ENCODE assay signal across 2 cellular contexts in the genomic region with DNA sequence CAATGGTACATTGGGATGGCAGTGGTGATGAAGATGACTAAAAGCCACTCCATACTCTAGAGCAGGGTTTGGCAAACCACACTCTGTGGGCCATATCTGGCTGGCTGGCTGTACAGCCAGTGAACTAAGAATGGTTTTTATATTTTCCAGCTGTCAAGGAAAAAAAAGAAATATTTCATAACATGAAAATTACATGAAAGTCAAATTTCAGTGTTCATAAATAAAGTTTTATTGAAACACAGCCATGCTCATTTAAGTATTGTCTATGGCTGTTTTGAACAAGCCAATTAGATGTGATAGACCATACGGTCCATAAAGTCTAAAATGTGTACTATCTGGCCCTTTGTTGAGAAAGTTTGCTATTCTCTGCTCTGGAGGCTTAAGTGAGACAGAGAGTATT.
A peak's percentile ranks its signal among the peaks of the same experiment; 100 is the strongest.
TF ChIP-seq lines count a peak whose summit lies in the region.

No MANE protein-coding gene starts in this region.

TF ChIP-seq in IMR-90, 13 proteins besides CTCF, POLR2A, EP300 and RAD21:
- TF ChIP-seq BHLHE40 (IDR thresholded peaks at IDR 0.05; ENCODE audit: low read depth, low read length): no peak
- TF ChIP-seq SMC3 (IDR thresholded peaks at IDR 0.05; ENCODE audit: low read depth, low read length): no peak
- no peak for TF ChIP-seq RCOR1 (IDR thresholded peaks at IDR 0.05; ENCODE audit: insufficient replicate concordance, low read length)
- TF ChIP-seq, protein P1, sequence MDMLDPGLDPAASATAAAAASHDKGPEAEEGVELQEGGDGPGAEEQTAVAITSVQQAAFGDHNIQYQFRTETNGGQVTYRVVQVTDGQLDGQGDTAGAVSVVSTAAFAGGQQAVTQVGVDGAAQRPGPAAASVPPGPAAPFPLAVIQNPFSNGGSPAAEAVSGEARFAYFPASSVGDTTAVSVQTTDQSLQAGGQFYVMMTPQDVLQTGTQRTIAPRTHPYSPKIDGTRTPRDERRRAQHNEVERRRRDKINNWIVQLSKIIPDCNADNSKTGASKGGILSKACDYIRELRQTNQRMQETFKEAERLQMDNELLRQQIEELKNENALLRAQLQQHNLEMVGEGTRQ (IDR thresholded peaks at IDR 0.05; ENCODE audit: low read depth, low read length): no peak
- TF ChIP-seq, protein P2, sequence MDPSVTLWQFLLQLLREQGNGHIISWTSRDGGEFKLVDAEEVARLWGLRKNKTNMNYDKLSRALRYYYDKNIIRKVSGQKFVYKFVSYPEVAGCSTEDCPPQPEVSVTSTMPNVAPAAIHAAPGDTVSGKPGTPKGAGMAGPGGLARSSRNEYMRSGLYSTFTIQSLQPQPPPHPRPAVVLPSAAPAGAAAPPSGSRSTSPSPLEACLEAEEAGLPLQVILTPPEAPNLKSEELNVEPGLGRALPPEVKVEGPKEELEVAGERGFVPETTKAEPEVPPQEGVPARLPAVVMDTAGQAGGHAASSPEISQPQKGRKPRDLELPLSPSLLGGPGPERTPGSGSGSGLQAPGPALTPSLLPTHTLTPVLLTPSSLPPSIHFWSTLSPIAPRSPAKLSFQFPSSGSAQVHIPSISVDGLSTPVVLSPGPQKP (IDR thresholded peaks at IDR 0.05; ENCODE audit: borderline replicate concordance, low read depth, low read length): no peak
- TF ChIP-seq MAFK (IDR thresholded peaks at IDR 0.05; ENCODE audit: low read depth, low read length): no peak
- no peak for TF ChIP-seq MAZ (IDR thresholded peaks at IDR 0.05; ENCODE audit: borderline replicate concordance, low read depth, low read length)
- TF ChIP-seq CHD1 (IDR thresholded peaks at IDR 0.05; ENCODE audit: low read depth, low read length): no peak
- TF ChIP-seq RFX5 (IDR thresholded peaks at IDR 0.05; ENCODE audit: low read depth, low read length): no peak

TF ChIP-seq in GM12878, 131 proteins besides CTCF, POLR2A, EP300 and RAD21:
- TF ChIP-seq, protein P3, sequence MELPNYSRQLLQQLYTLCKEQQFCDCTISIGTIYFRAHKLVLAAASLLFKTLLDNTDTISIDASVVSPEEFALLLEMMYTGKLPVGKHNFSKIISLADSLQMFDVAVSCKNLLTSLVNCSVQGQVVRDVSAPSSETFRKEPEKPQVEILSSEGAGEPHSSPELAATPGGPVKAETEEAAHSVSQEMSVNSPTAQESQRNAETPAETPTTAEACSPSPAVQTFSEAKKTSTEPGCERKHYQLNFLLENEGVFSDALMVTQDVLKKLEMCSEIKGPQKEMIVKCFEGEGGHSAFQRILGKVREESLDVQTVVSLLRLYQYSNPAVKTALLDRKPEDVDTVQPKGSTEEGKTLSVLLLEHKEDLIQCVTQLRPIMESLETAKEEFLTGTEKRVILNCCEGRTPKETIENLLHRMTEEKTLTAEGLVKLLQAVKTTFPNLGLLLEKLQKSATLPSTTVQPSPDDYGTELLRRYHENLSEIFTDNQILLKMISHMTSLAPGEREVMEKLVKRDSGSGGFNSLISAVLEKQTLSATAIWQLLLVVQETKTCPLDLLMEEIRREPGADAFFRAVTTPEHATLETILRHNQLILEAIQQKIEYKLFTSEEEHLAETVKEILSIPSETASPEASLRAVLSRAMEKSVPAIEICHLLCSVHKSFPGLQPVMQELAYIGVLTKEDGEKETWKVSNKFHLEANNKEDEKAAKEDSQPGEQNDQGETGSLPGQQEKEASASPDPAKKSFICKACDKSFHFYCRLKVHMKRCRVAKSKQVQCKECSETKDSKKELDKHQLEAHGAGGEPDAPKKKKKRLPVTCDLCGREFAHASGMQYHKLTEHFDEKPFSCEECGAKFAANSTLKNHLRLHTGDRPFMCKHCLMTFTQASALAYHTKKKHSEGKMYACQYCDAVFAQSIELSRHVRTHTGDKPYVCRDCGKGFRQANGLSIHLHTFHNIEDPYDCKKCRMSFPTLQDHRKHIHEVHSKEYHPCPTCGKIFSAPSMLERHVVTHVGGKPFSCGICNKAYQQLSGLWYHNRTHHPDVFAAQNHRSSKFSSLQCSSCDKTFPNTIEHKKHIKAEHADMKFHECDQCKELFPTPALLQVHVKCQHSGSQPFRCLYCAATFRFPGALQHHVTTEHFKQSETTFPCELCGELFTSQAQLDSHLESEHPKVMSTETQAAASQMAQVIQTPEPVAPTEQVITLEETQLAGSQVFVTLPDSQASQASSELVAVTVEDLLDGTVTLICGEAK (IDR thresholded peaks at IDR 0.05; ENCODE audit: borderline replicate concordance): peak; percentile 92
- TF ChIP-seq ZNF24 (IDR thresholded peaks at IDR 0.05): no peak
